ENCODE assay signal across 8 cellular contexts in the genomic region with DNA sequence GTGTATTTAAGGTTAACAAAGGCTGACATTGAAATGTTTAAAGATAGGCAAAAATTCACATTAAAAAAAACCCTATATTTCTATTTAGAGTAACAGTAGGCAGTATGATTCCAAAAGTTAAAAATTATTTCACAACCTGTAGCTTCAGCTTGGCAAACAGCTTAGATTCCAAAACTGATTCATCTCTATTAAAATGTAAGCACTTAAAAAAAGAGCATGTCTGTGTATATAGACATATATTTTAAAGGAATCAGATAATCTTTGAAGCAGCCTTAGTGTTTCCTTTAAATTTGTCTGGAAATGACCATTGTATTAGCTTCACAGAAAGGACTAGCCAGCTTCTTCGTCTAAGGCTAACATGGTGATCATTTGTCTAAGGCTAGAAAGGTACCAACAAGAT.
A peak's percentile ranks its signal among the peaks of the same experiment; 100 is the strongest.
DNase-seq lines count a peak whose midpoint lies in the region; ATAC-seq, FAIRE-seq and TF ChIP-seq lines count a peak whose summit lies in the region.
"Not testable (repeated sequence)": the region's sequence is repeated elsewhere in the genome, so short reads cannot be mapped to it uniquely, and the experiment has no call there.

No MANE protein-coding gene starts in this region.

- H3K4ac ChIP-seq in IMR-90 (ENCODE audit: low read depth, low read length): peak overlapping the region; percentile 78; the same call in 1 of the 2 replicates

- TF ChIP-seq EP300 in A549 (IDR thresholded peaks at IDR 0.05): not testable (repeated sequence)

- not testable (repeated sequence) for H4K20me1 ChIP-seq in GM23248 (ENCODE audit: insufficient read depth); IMR-90 (ENCODE audit: insufficient read depth, low read length); mammary epithelial cell (ENCODE audit: insufficient read depth, low read length)

- H3K18ac ChIP-seq in IMR-90 (ENCODE audit: low read depth, low read length): peak overlapping the region; percentile 66

- CTCF ChIA-PET in A549 (lab: Yijun Ruan, JAX): interaction anchor here (0.7 to 1.4 kb wide), 3 partner anchors 18 to 251 kb away, joined by 3 to 5 read pairs (median 3); no protein-coding TSS in a partner anchor
- CTCF ChIA-PET in IMR-90 (lab: Yijun Ruan, JAX); mammary epithelial cell (lab: Charles Lee; ENCODE audit: low non-redundant PET): not testable (repeated sequence)

- H3K23ac ChIP-seq in IMR-90 (ENCODE audit: low read depth, low read length): not testable (repeated sequence)

- dilution Hi-C loops in IMR-90 (cut with HindIII; ENCODE audit: low sequenced_read_pairs, unreplicated experiment): not testable (repeated sequence)
- dilution Hi-C loops in mammary epithelial cell (cut with HindIII; ENCODE audit: low sequenced_read_pairs): loop anchor here (25.0 kb wide), 1 partner anchor 183 kb away; no protein-coding TSS in a partner anchor

- not testable (repeated sequence) for H3K9me3 Mint-ChIP-seq in mesothelial cell of epicardium

- H3K4me3 ChIP-seq in A549; GM23248; IMR-90 (ENCODE audit: insufficient read depth, low read depth, low read length); adipocyte (ENCODE audit: low read length); mammary epithelial cell (replicated peaks in 1 of 3; ENCODE audit: insufficient read depth in 1 of 3, low read depth in 2 of 3, low read length in 3 of 3): not testable (repeated sequence)

- H3K4me1 ChIP-seq in A549: peaks cover 10% of the 10 kb centered on the region; the same call in 2 of the 3 replicates
- H3K4me1 ChIP-seq in GM23248 (ENCODE audit: insufficient read depth): peaks cover 16% of the 10 kb centered on the region
- H3K4me1 ChIP-seq in IMR-90 (ENCODE audit: control insufficient read depth, insufficient read depth, low read length); mammary epithelial cell (ENCODE audit: insufficient read depth, low read length): not testable (repeated sequence)
- peaks cover 27% of the 10 kb centered on the region for H3K4me1 ChIP-seq in adipocyte (ENCODE audit: control insufficient read depth, insufficient read depth, low read length)

- in situ Hi-C loops in GM23248 (cut with MboI): loop anchor here (10.0 kb wide), 1 partner anchor 56 kb away; no protein-coding TSS in a partner anchor
- in situ Hi-C loops in IMR-90 (cut with MboI; ENCODE audit: low sequenced_read_pairs); mammary epithelial cell (cut with MboI; ENCODE audit: low sequenced_read_pairs in 2 of 2): not testable (repeated sequence)

- peak overlapping the region; percentile 54; the same call in 1 of the 2 replicates for H2AK5ac ChIP-seq in IMR-90 (ENCODE audit: low read depth, low read length)

- H3K9me1 ChIP-seq in IMR-90 (ENCODE audit: insufficient read depth, low read length): not testable (repeated sequence)

- H2AK9ac ChIP-seq in IMR-90 (replicated peaks; ENCODE audit: low read depth, low read length, poor library complexity): not testable (repeated sequence)

- not testable (repeated sequence) for H3K4me1 Mint-ChIP-seq in mesothelial cell of epicardium

- ATAC-seq in A549: not testable (repeated sequence)
- ATAC-seq in IMR-90 (ENCODE audit: low read depth): peak; percentile 66

- POLR2A ChIA-PET in A549 (lab: Yijun Ruan, JAX); IMR-90 (lab: Charles Lee; ENCODE audit: unreplicated experiment): not testable (repeated sequence)

- H2AFZ ChIP-seq in GM23248; IMR-90 (replicated peaks; ENCODE audit: low read length, poor library complexity); mammary epithelial cell (ENCODE audit: low read depth, low read length): not testable (repeated sequence)

- H3K56ac ChIP-seq in IMR-90 (ENCODE audit: extremely low read depth, insufficient read depth, low read length): not testable (repeated sequence)

- peak overlapping the region; percentile 52; the same call in 1 of the 2 replicates for H2BK120ac ChIP-seq in IMR-90 (ENCODE audit: low read depth, low read length)

- not testable (repeated sequence) for TF ChIP-seq CTCF in A549 (IDR thresholded peaks at IDR 0.05); IMR-90 (conservative IDR thresholded peaks at IDR 0.05; ENCODE audit: low read depth, low read length); mammary epithelial cell (conservative IDR thresholded peaks at IDR 0.05 in 1 of 2, IDR thresholded peaks at IDR 0.05 in 1 of 2; ENCODE audit: extremely low read depth in 1 of 2, insufficient read depth in 1 of 2, low read depth in 1 of 2, low read length in 2 of 2); mesothelial cell of epicardium (IDR thresholded peaks at IDR 0.05; ENCODE audit: unreplicated experiment)

- TF ChIP-seq RAD21 in A549 (conservative IDR thresholded peaks at IDR 0.05 in 1 of 2, IDR thresholded peaks at IDR 0.05 in 1 of 2); IMR-90 (IDR thresholded peaks at IDR 0.05; ENCODE audit: low read length): not testable (repeated sequence)

- H3K27me3 ChIP-seq in GM23248 (replicated peaks; ENCODE audit: insufficient read depth); IMR-90 (ENCODE audit: control insufficient read depth, insufficient read depth, low read length); adipocyte (replicated peaks; ENCODE audit: control insufficient read depth, insufficient read depth, low read length); mammary epithelial cell (ENCODE audit: insufficient read depth, low read length): not testable (repeated sequence)

- H3K27ac Mint-ChIP-seq in mesothelial cell of epicardium: peak overlapping the region; percentile 34

- not testable (repeated sequence) for H4K8ac ChIP-seq in IMR-90 (ENCODE audit: low read depth in 2 of 2, low read length in 2 of 2)

- WGBS in A549 (ENCODE audit: missing lambda C conversion rate): 70% methylated on average over 1 of the region's 1 CpG
- WGBS in GM23248 (ENCODE audit: low coverage in 1 of 2, low lambda C conversion rate in 2 of 2, missing lambda C conversion rate in 2 of 2), 2 experiments: 14 to 22% methylated on average over 1 of the region's 1 CpG
- no CpG with 5 or more reads among the region's 1 CpG for WGBS in IMR-90 (ENCODE audit: extremely low coverage in 2 of 2, insufficient read length in 1 of 2), 2 experiments
- WGBS in mammary epithelial cell (ENCODE audit: low coverage, missing lambda C conversion rate): no CpG with 5 or more reads among the region's 1 CpG

- not testable (repeated sequence) for H4K91ac ChIP-seq in IMR-90 (ENCODE audit: insufficient read depth, low read depth, low read length)

- peak overlapping the region; percentile 95 for H2BK5ac ChIP-seq in IMR-90 (ENCODE audit: low read depth, low read length, poor library complexity, severe bottlenecking)

- H3K27ac ChIP-seq in A549; mammary epithelial cell (ENCODE audit: insufficient read depth, low read depth, low read length): not testable (repeated sequence)
- H3K27ac ChIP-seq in GM23248 (peak overlapping the region; percentile 43), IMR-90 (ENCODE audit: insufficient read depth, low read length) (peak overlapping the region; percentile 90; the same call in 1 of the 2 replicates)

- BruUV-seq in IMR-90 (replicated peaks; lab: Mats Ljungman, UMichigan) (TSS peak; percentile 49), mammary epithelial cell (replicated peaks; lab: Mats Ljungman, UMichigan) (TSS peak; percentile 54)

- peaks cover 91% of the 10 kb centered on the region for H3F3A ChIP-seq in GM23248 (ENCODE audit: insufficient read depth)

- peak overlapping the region; percentile 64 for H4K5ac ChIP-seq in IMR-90 (ENCODE audit: low read depth, low read length)

- H3K9me3 ChIP-seq in A549; GM23248 (ENCODE audit: low read depth); IMR-90 (ENCODE audit: control insufficient read depth, insufficient read depth, low read length); adipocyte (ENCODE audit: control insufficient read depth, low read length); mammary epithelial cell (replicated peaks; ENCODE audit: insufficient read depth, low read length): not testable (repeated sequence)

- not testable (repeated sequence) for H2BK15ac ChIP-seq in IMR-90 (ENCODE audit: low read depth, low read length)

- peak overlapping the region; percentile 42; the same call in 1 of the 2 replicates for H2BK20ac ChIP-seq in IMR-90 (ENCODE audit: low read depth, low read length)

- not testable (repeated sequence) for H3K27me3 Mint-ChIP-seq in mesothelial cell of epicardium (ENCODE audit: low read depth)

- H3K79me2 ChIP-seq in GM23248 (ENCODE audit: insufficient read depth): peaks cover 48% of the 10 kb centered on the region
- H3K79me2 ChIP-seq in mammary epithelial cell (ENCODE audit: insufficient read depth, low read length): not testable (repeated sequence)

- FAIRE-seq in A549 (lab: Jason Lieb, UNC) (peak; percentile 46), G401.6 (lab: Jason Lieb, UNC) (peak; percentile 40), islet of Langerhans (lab: Jason Lieb, UNC) (peak; percentile 58)

- intact Hi-C loops in IMR-90 (cut with micrococcal nuclease); mammary epithelial cell (cut with micrococcal nuclease): not testable (repeated sequence)

- H3K36me3 Mint-ChIP-seq in mesothelial cell of epicardium: peaks cover 25% of the 10 kb centered on the region

- not testable (repeated sequence) for TF ChIP-seq POLR2A in A549 (IDR thresholded peaks at IDR 0.05; ENCODE audit: low read length); IMR-90 (IDR thresholded peaks at IDR 0.05; ENCODE audit: low read depth, low read length)

- not testable (repeated sequence) for H3K9me2 ChIP-seq in GM23248 (ENCODE audit: insufficient read depth)

- not testable (repeated sequence) for H3K4me2 ChIP-seq in A549; mammary epithelial cell (ENCODE audit: insufficient read depth, low read depth, low read length)
- H3K4me2 ChIP-seq in GM23248 (ENCODE audit: unreplicated experiment) (peak overlapping the region; percentile 4), IMR-90 (ENCODE audit: low read depth, low read length) (peak overlapping the region; percentile 68)

- H3K4me3 Mint-ChIP-seq in mesothelial cell of epicardium: not testable (repeated sequence)

- H3K36me3 ChIP-seq in GM23248 (ENCODE audit: low read depth) (peaks cover 65% of the 10 kb centered on the region), adipocyte (ENCODE audit: control insufficient read depth, insufficient read depth, low read length, severe bottlenecking) (peaks cover 37% of the 10 kb centered on the region), mammary epithelial cell (ENCODE audit: insufficient read depth, low read length) (peaks cover 16% of the 10 kb centered on the region)
- H3K36me3 ChIP-seq in IMR-90 (ENCODE audit: control insufficient read depth, insufficient read depth, low read length): not testable (repeated sequence)

- H3K9ac ChIP-seq in GM23248 (peak overlapping the region; percentile 16; the same call in 1 of the 2 replicates), adipocyte (ENCODE audit: low read length) (peak overlapping the region; percentile 26)
- not testable (repeated sequence) for H3K9ac ChIP-seq in IMR-90 (ENCODE audit: low read depth, low read length); mammary epithelial cell (ENCODE audit: insufficient read depth, low read length)

- not testable (repeated sequence) for H3K79me1 ChIP-seq in IMR-90 (ENCODE audit: low read depth in 1 of 2, low read length in 2 of 2)

- not testable (repeated sequence) for H3K14ac ChIP-seq in IMR-90 (replicated peaks; ENCODE audit: low read depth, low read length)

- DNase-seq in A549 (ENCODE audit: low read depth in 1 of 2, low spot score in 1 of 2); GM23248; IMR-90; mammary epithelial cell; mesothelial cell of epicardium (ENCODE audit: low spot score in 2 of 2, unreplicated experiment in 2 of 2): not testable (repeated sequence)
- peak; percentile 27 for DNase-seq in adipocyte (ENCODE audit: low read depth)
